8 cellular contexts compared by ENCODE assay signal in the genomic region with DNA sequence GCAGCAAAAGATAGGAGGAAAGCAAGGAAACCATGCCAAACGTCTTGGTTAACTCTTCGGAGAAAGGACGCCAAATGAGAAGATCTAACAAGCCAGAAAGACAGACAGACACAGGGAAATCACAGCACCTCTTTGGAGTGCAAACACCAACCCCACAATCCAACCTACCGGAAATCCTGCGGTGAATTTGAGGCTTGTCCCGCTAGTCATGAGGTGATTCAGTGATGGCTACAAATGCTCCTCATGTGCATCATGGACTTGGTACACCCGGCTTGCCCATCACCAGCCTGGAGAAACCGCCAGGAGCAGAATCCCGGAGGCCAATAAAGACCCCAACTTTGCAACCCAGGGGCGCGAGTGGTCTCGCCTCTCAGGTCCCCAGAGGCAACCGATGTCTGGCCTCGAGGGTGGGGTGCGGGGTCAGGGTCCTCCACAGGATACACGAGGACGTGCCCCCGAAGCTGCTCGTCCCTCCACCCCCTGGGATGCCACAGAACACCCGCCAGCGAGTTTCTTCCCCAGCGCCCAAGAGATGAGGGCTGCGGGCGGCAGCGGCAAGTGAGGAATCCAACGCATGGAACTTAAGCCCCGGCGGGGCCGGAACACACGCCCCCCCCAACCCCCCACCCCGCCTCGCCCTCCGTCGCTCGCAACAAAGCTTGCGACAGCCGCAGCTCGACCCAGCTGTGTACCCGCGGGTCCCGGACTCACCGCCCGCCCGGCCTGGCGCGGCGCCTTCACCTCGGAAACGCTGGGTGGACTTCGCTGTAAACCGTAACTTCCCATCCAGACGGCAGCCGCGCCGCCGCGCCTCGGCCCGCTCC. TPM values are rescaled to one million over a fixed set of nuclear protein-coding genes. Genes with fewer than 3 reads are reported as not detected.
A peak's percentile ranks its signal among the peaks of the same experiment; 100 is the strongest.
DNase-seq lines count a peak whose midpoint lies in the region; ATAC-seq and TF ChIP-seq lines count a peak whose summit lies in the region.
"Not testable (repeated sequence)": the region's sequence is repeated elsewhere in the genome, so short reads cannot be mapped to it uniquely, and the experiment has no call there.

No MANE protein-coding gene starts in this region.

- not testable (repeated sequence) for H3K27me3 ChIP-seq in naive thymus-derived CD4-positive, alpha-beta T cell (ENCODE audit: control insufficient read depth in 2 of 2, insufficient read depth in 2 of 2, low read length in 2 of 2)

- in situ Hi-C loops in SK-MEL-5 (cut with HindIII; ENCODE audit: low pct_unique_long_range_greater_than_20kb, low sequenced_read_pairs): not testable (repeated sequence)

- peaks cover 28 to 39% (median 29%) of the 10 kb centered on the region in 5 donors for H3K27me3 Mint-ChIP-seq in naive thymus-derived CD4-positive, alpha-beta T cell
- peaks cover 28 to 29% of the 10 kb centered on the region in 2 donors for H3K27me3 Mint-ChIP-seq in stimulated activated naive B cell treated with anti-CD40 and anti-IgM and Interleukin-4, amounts not matched to agents 10 μg/mL and 1 μg/mL and 100 μg/mL, for 72 hours

- H3K27ac ChIP-seq in naive thymus-derived CD4-positive, alpha-beta T cell (ENCODE audit: low read depth, low read length): peak overlapping the region; percentile 61

- peak overlapping the region; percentile 90 to 99 (median 96) for H3K4me3 Mint-ChIP-seq in naive thymus-derived CD4-positive, alpha-beta T cell
- peak overlapping the region; percentile 97 to 99 for H3K4me3 Mint-ChIP-seq in stimulated activated naive B cell treated with anti-CD40 and anti-IgM and Interleukin-4, amounts not matched to agents 10 μg/mL and 1 μg/mL and 100 μg/mL, for 72 hours

- CTCF ChIA-PET in naive thymus-derived CD4-positive, alpha-beta T cell (lab: Charles Lee): not testable (repeated sequence)

- not testable (repeated sequence) for H3K36me3 ChIP-seq in naive thymus-derived CD4-positive, alpha-beta T cell (ENCODE audit: control insufficient read depth in 2 of 3, insufficient read depth in 3 of 3, low read length in 3 of 3)

- POLR2A ChIA-PET in naive thymus-derived CD4-positive, alpha-beta T cell (lab: Charles Lee): not testable (repeated sequence)

- intact Hi-C loops in naive thymus-derived CD4-positive, alpha-beta T cell (cut with micrococcal nuclease): not testable (repeated sequence)

- peaks cover 0 to 16% (median 7%) of the 10 kb centered on the region in 5 donors for H3K36me3 Mint-ChIP-seq in naive thymus-derived CD4-positive, alpha-beta T cell
- H3K36me3 Mint-ChIP-seq in stimulated activated naive B cell treated with anti-CD40 and anti-IgM and Interleukin-4, amounts not matched to agents 10 μg/mL and 1 μg/mL and 100 μg/mL, for 72 hours: not testable (repeated sequence)

- TF ChIP-seq CTCF in fibroblast of pulmonary artery (IDR thresholded peaks at IDR 0.05; ENCODE audit: low read length, missing control alignments): not testable (repeated sequence)

- H3K9me3 Mint-ChIP-seq in naive thymus-derived CD4-positive, alpha-beta T cell: peaks cover 7 to 22% (median 17%) of the 10 kb centered on the region in 11 donors
- peaks cover 10 to 11% of the 10 kb centered on the region in 2 donors for H3K9me3 Mint-ChIP-seq in stimulated activated naive B cell treated with anti-CD40 and anti-IgM and Interleukin-4, amounts not matched to agents 10 μg/mL and 1 μg/mL and 100 μg/mL, for 72 hours

- peak overlapping the region; percentile 46 to 95 (median 88) for H3K27ac Mint-ChIP-seq in naive thymus-derived CD4-positive, alpha-beta T cell
- H3K27ac Mint-ChIP-seq in stimulated activated naive B cell treated with anti-CD40 and anti-IgM and Interleukin-4, amounts not matched to agents 10 μg/mL and 1 μg/mL and 100 μg/mL, for 72 hours: peak overlapping the region; percentile 87

- not testable (repeated sequence) for H3K4me1 ChIP-seq in naive thymus-derived CD4-positive, alpha-beta T cell (ENCODE audit: control insufficient read depth in 2 of 2, insufficient read depth in 2 of 2, low read length in 2 of 2)

- H3K4me1 Mint-ChIP-seq in naive thymus-derived CD4-positive, alpha-beta T cell: peaks cover 6 to 12% (median 7%) of the 10 kb centered on the region in 7 donors
- peaks cover 6 to 14% of the 10 kb centered on the region in 2 donors for H3K4me1 Mint-ChIP-seq in stimulated activated naive B cell treated with anti-CD40 and anti-IgM and Interleukin-4, amounts not matched to agents 10 μg/mL and 1 μg/mL and 100 μg/mL, for 72 hours

- peak; percentile 27 for DNase-seq in DMS114 treated with DMSO at 0.1 percent for 48 hours (lab: John Stamatoyannopoulos, UW; ENCODE audit: unreplicated experiment)
- DNase-seq in SK-MEL-5 (ENCODE audit: low read depth, low spot score): peak; percentile 40
- peak; percentile 22 for DNase-seq in activated gamma-delta T cell treated with anti-CD3 and anti-CD28 coated beads, Interleukin-2, amount 50 U/mL, for 16 hours (ENCODE audit: low read depth)
- peak; percentile 20 for DNase-seq in fibroblast of pulmonary artery (ENCODE audit: low read depth)
- peak in 8 of 9 donors; percentile 14 to 47 (median 23) for DNase-seq in naive thymus-derived CD4-positive, alpha-beta T cell
- DNase-seq in stimulated activated naive B cell treated with anti-CD40 and anti-IgM and Interleukin-4, amounts not matched to agents 10 μg/mL and 1 μg/mL and 100 μg/mL, for 72 hours: peak; percentile 7

- ATAC-seq in GM21528 (IDR thresholded peaks at IDR 0.05; ENCODE audit: low FRiP score, unreplicated experiment) (peak; percentile 67), HG03457 (IDR thresholded peaks at IDR 0.05; ENCODE audit: unreplicated experiment) (peak; percentile 47)
- peak; percentile 83 for ATAC-seq in naive thymus-derived CD4-positive, alpha-beta T cell
- ATAC-seq in stimulated activated naive B cell treated with anti-CD40 and anti-IgM and Interleukin-4, amounts not matched to agents 10 μg/mL and 1 μg/mL and 100 μg/mL, for 72 hours (replicated peaks): peak; percentile 83 to 84

- peak overlapping the region; percentile 62 for H3K4me3 ChIP-seq in fibroblast of pulmonary artery (replicated peaks; ENCODE audit: low read depth, low read length)
- H3K4me3 ChIP-seq in naive thymus-derived CD4-positive, alpha-beta T cell (ENCODE audit: low read length): peak overlapping the region; percentile 80

- H3K9me3 ChIP-seq in naive thymus-derived CD4-positive, alpha-beta T cell (ENCODE audit: control insufficient read depth in 2 of 3, low read length in 3 of 3): not testable (repeated sequence)

RNA-seq across cellular contexts. Expression of a gene that starts 0.6 kb away (rescaled TPM):
- total RNA-seq in SK-MEL-5 (2014; rRNA removed; shearing (Covaris generic)): 2.0 and 2.8 TPM in 2 replicates
- polyA plus RNA-seq in SK-MEL-5 (2015; cell fraction: cytosol; rRNA removed): 0.76 and 0.87 TPM in 2 replicates
- 6.7 and 10.9 TPM in 2 replicates for polyA plus RNA-seq in SK-MEL-5 (2015; cell fraction: nucleus; rRNA removed)
- total RNA-seq in naive thymus-derived CD4-positive, alpha-beta T cell: 1 to 10 TPM in 4 of 5 experiments, under 1 TPM in 1; 0.94 to 6.0 (median 4.8) TPM
- under 1 TPM; 0.60 to 0.68 TPM for polyA plus RNA-seq in naive thymus-derived CD4-positive, alpha-beta T cell

Comparison
In these comparisons a context has a peak if more than half of its experiments do, and no peak if none do; other contexts are left out.
1. Peak in every context shown above with its lines: DNase-seq, ATAC-seq, H3K4me3 ChIP-seq and H3K27ac ChIP-seq.